17 cellular contexts compared by ENCODE assay signal in genomic region chr14:99258341-99258781, GRCh38. TPM values are rescaled to one million over a fixed set of nuclear protein-coding genes. Genes with fewer than 3 reads are reported as not detected.
DNase-seq lines count a peak whose midpoint lies in the region; ATAC-seq, FAIRE-seq and TF ChIP-seq lines count a peak whose summit lies in the region.
"Had no signal": no experiment of that assay in that cellular context is flagged by ENCODE, and none has a peak within 500 bp of the region (broad histone marks: within the 10 kb centered on the region; RNA-seq: fewer than 3 reads in every experiment).

No MANE protein-coding gene starts in this region.

- H3K79me2 ChIP-seq in mesendoderm (ENCODE audit: control insufficient read depth, insufficient read depth, low read length), result peaks cover 74% of the 10 kb centered on the region

- H3K4me1 ChIP-seq in mesendoderm (ENCODE audit: control insufficient read depth, low read depth, low read length) (peaks cover 22% of the 10 kb centered on the region), vagina (peaks cover 14% of the 10 kb centered on the region)
- H3K4me1 ChIP-seq: gastroesophageal sphincter, left ventricle myocardium inferior had no signal

- H3K27me3 ChIP-seq in mesendoderm (ENCODE audit: insufficient read depth, low read length, poor library complexity), result no peaks in the 10 kb centered on the region
- H3K27me3 ChIP-seq in vagina, result no peaks in the 10 kb centered on the region

- peak overlapping the region; percentile 13 for H3K9ac ChIP-seq in mesendoderm (ENCODE audit: low read length)

- H3K27ac ChIP-seq in mesendoderm (ENCODE audit: low read depth, low read length), result no peak overlapping the region
- peak overlapping the region; percentile 8 for H3K27ac ChIP-seq in vagina
- H3K27ac ChIP-seq: gastroesophageal sphincter, left ventricle myocardium inferior had no signal

- H3K4ac ChIP-seq in mesendoderm (ENCODE audit: low read depth, low read length), result no peak overlapping the region

- H3K4me3 Mint-ChIP-seq in activated naive CD4-positive, alpha-beta T cell treated with anti-CD3 and anti-CD28 coated beads for 36 hours, result peak overlapping the region; percentile 96
- peak overlapping the region; percentile 89 for H3K4me3 Mint-ChIP-seq in activated naive CD8-positive, alpha-beta T cell treated with anti-CD3 and anti-CD28 coated beads for 36 hours
- H3K4me3 Mint-ChIP-seq: B cell; dendritic cell treated with granulocyte-macrophage colony-stimulating factor and Interleukin-4, amounts not matched to agents 40 ng/mL and 50 ng/mL, for 4 days had no signal

- no peak overlapping the region for H3K18ac ChIP-seq in mesendoderm (ENCODE audit: low read length)

- H3K56ac ChIP-seq in mesendoderm (ENCODE audit: low read length), result peak overlapping the region; percentile 37

- intact Hi-C loops in activated naive CD4-positive, alpha-beta T cell treated with anti-CD3 and anti-CD28 coated beads for 36 hours (cut with micrococcal nuclease), result no loop called here
- intact Hi-C loops in vagina (cut with DNase I), result no loop called here

- no peaks in the 10 kb centered on the region for H3K27me3 Mint-ChIP-seq in activated naive CD4-positive, alpha-beta T cell treated with anti-CD3 and anti-CD28 coated beads for 36 hours (ENCODE audit: low read depth)
- H3K27me3 Mint-ChIP-seq in activated naive CD8-positive, alpha-beta T cell treated with anti-CD3 and anti-CD28 coated beads for 36 hours, result no peaks in the 10 kb centered on the region

- peaks cover 88% of the 10 kb centered on the region for H3K4me1 Mint-ChIP-seq in activated naive CD4-positive, alpha-beta T cell treated with anti-CD3 and anti-CD28 coated beads for 36 hours (ENCODE audit: low read depth)
- H3K4me1 Mint-ChIP-seq in activated naive CD8-positive, alpha-beta T cell treated with anti-CD3 and anti-CD28 coated beads for 36 hours, result peaks cover 89% of the 10 kb centered on the region

- no peak for FAIRE-seq in GM12892 (lab: Jason Lieb, UNC)
- FAIRE-seq: K562 had no signal

- TF ChIP-seq POLR2A in vagina (IDR thresholded peaks at IDR 0.05) (no peak), GM12892 (IDR thresholded peaks at IDR 0.05; ENCODE audit: low read depth, low read length) (no peak)

- no peak overlapping the region for H3K4me2 ChIP-seq in mesendoderm (ENCODE audit: low read length)

- no peak overlapping the region for H2BK5ac ChIP-seq in mesendoderm (ENCODE audit: low read length)

- no peaks in the 10 kb centered on the region for H3K9me3 ChIP-seq in vagina
- H3K9me3 ChIP-seq: gastroesophageal sphincter, left ventricle myocardium inferior had no signal

- DNase-seq in activated naive CD4-positive, alpha-beta T cell treated with anti-CD3 and anti-CD28 coated beads for 36 hours, result peak; percentile 17
- no peak for DNase-seq in activated naive CD4-positive, alpha-beta T cell treated with anti-CD3 and anti-CD28 coated beads, Interleukin-2, amount 50 U/mL, for 16 hours
- DNase-seq in activated naive CD8-positive, alpha-beta T cell treated with anti-CD3 and anti-CD28 coated beads for 36 hours, result no peak
- DNase-seq in mesendoderm (no peak), vagina (ENCODE audit: extremely low spot score in 2 of 2) (no peak), occipital lobe (lab: John Stamatoyannopoulos, UW) (no peak), GM12892 (ENCODE audit: insufficient read length) (no peak)
- DNase-seq: left ventricle myocardium inferior, NCI-H1417, NCI-H524 treated with DMSO at 0.1 percent for 48 hours, nucleus accumbens had no signal

- CTCF ChIA-PET in activated naive CD4-positive, alpha-beta T cell treated with anti-CD3 and anti-CD28 coated beads for 36 hours (lab: Charles Lee), result interaction anchor here (1.0 to 1.2 kb wide), 2 partner anchors 27 to 29 kb away, joined by 3 read pairs; no protein-coding TSS in a partner anchor

- H3K23ac ChIP-seq in mesendoderm (ENCODE audit: low read length), result no peak overlapping the region

- H3K36me3 Mint-ChIP-seq in activated naive CD4-positive, alpha-beta T cell treated with anti-CD3 and anti-CD28 coated beads for 36 hours (ENCODE audit: low read depth), result peaks cover 78% of the 10 kb centered on the region
- H3K36me3 Mint-ChIP-seq in activated naive CD8-positive, alpha-beta T cell treated with anti-CD3 and anti-CD28 coated beads for 36 hours, result peaks cover 59% of the 10 kb centered on the region

- no peak overlapping the region for H2BK15ac ChIP-seq in mesendoderm (replicated peaks; ENCODE audit: low read depth)

- no peak for ATAC-seq in HG03342 (IDR thresholded peaks at IDR 0.05; ENCODE audit: unreplicated experiment)
- ATAC-seq: gastroesophageal sphincter, HCT116, K562 had no signal

- H4K8ac ChIP-seq in mesendoderm (ENCODE audit: low read depth, low read length), result no peak overlapping the region

- TF ChIP-seq CTCF in vagina (IDR thresholded peaks at IDR 0.05), result no peak

- no peaks in the 10 kb centered on the region for H3K9me3 Mint-ChIP-seq in activated naive CD4-positive, alpha-beta T cell treated with anti-CD3 and anti-CD28 coated beads for 36 hours
- no peaks in the 10 kb centered on the region for H3K9me3 Mint-ChIP-seq in activated naive CD8-positive, alpha-beta T cell treated with anti-CD3 and anti-CD28 coated beads for 36 hours
- H3K9me3 Mint-ChIP-seq: dendritic cell treated with granulocyte-macrophage colony-stimulating factor and Interleukin-4, amounts not matched to agents 40 ng/mL and 50 ng/mL, for 4 days had no signal

- H2BK120ac ChIP-seq in mesendoderm (ENCODE audit: low read depth, low read length), result no peak overlapping the region

- H2AK5ac ChIP-seq in mesendoderm (ENCODE audit: low read length), result no peak overlapping the region

- no peak overlapping the region for H4K5ac ChIP-seq in mesendoderm (ENCODE audit: low read length)

- H3K36me3 ChIP-seq in mesendoderm (ENCODE audit: control insufficient read depth, insufficient read depth, low read length), result peaks cover 1% of the 10 kb centered on the region
- no peaks in the 10 kb centered on the region for H3K36me3 ChIP-seq in vagina
- H3K36me3 ChIP-seq: gastroesophageal sphincter, left ventricle myocardium inferior had no signal

- WGBS in mesendoderm (ENCODE audit: extremely low coverage, insufficient coverage, low lambda C conversion rate), result no CpG with 5 or more reads among the region's 8 CpGs

- H3K4me3 ChIP-seq in mesendoderm (ENCODE audit: low read length) (no peak overlapping the region), vagina (peak overlapping the region in 1 of 2 donors; percentile 0)
- H3K4me3 ChIP-seq: gastroesophageal sphincter, K562, left ventricle myocardium inferior had no signal

- peak overlapping the region; percentile 95 for H3K27ac Mint-ChIP-seq in activated naive CD4-positive, alpha-beta T cell treated with anti-CD3 and anti-CD28 coated beads for 36 hours
- H3K27ac Mint-ChIP-seq in activated naive CD8-positive, alpha-beta T cell treated with anti-CD3 and anti-CD28 coated beads for 36 hours, result peak overlapping the region; percentile 98
- H3K27ac Mint-ChIP-seq: B cell; dendritic cell treated with granulocyte-macrophage colony-stimulating factor and Interleukin-4, amounts not matched to agents 40 ng/mL and 50 ng/mL, for 4 days had no signal

- H3K79me1 ChIP-seq in mesendoderm (ENCODE audit: low read length), result peaks cover 35% of the 10 kb centered on the region

RNA-seq across cellular contexts. Expression of gene BCL11B, which starts 13.6 kb away (rescaled TPM):
- 10 to 100 TPM; 71.7 to 71.9 TPM for total RNA-seq in activated naive CD4-positive, alpha-beta T cell treated with anti-CD3 and anti-CD28 coated beads for 36 hours
- 10 to 100 TPM; 38.9 to 40.3 TPM for total RNA-seq in activated naive CD8-positive, alpha-beta T cell treated with anti-CD3 and anti-CD28 coated beads for 36 hours
- 2.8 TPM for polyA plus RNA-seq in mesendoderm (2013, experiment 1 of 2)
- 2.5 TPM for polyA plus RNA-seq in mesendoderm (2013, experiment 2 of 2)
- total RNA-seq in vagina, result 11.5 TPM
- 27.0 TPM for total RNA-seq in occipital lobe
- 0.11 TPM for polyA plus RNA-seq in GM12892 (2012; ENCODE audit: missing spikeins)
- polyA plus RNA-seq: K562 had no signal
